In genomic region chr2:106058469-106059137, GRCh38 we compare ENCODE assay signal across 17 cellular contexts.
DNase-seq lines count a peak whose midpoint lies in the region; ATAC-seq lines count a peak whose summit lies in the region.
"Had no signal": no experiment of that assay in that cellular context is flagged by ENCODE, and none has a peak within 500 bp of the region (broad histone marks: within the 10 kb centered on the region; RNA-seq: fewer than 3 reads in every experiment).

No MANE protein-coding gene starts in this region.

- no peak overlapping the region for H3K27ac ChIP-seq in aorta (ENCODE audit: low read depth in 1 of 2, low read length in 2 of 2)
- H3K27ac ChIP-seq: left lung had no signal

- no peaks in the 10 kb centered on the region for H3K27me3 Mint-ChIP-seq in activated T-cell treated with anti-CD3 and anti-CD28 coated beads, Interleukin-2, amount 50 U/mL, for 4 hours (ENCODE audit: low read depth)
- H3K27me3 Mint-ChIP-seq in T-cell, result no peaks in the 10 kb centered on the region
- no peaks in the 10 kb centered on the region for H3K27me3 Mint-ChIP-seq in activated naive CD8-positive, alpha-beta T cell treated with anti-CD3 and anti-CD28 coated beads for 36 hours
- no peaks in the 10 kb centered on the region for H3K27me3 Mint-ChIP-seq in stimulated activated naive CD8-positive, alpha-beta T cell treated with anti-CD3 and anti-CD28 coated beads, Interleukin-15, amount 100 ng/mL, for 72 hours

- H3K4me3 Mint-ChIP-seq in activated T-cell treated with anti-CD3 and anti-CD28 coated beads, Interleukin-2, amount 50 U/mL, for 4 hours, result no peak overlapping the region
- peak overlapping the region in 2 of 3 donors; percentile 28 to 42 for H3K4me3 Mint-ChIP-seq in T-cell
- no peak overlapping the region for H3K4me3 Mint-ChIP-seq in activated naive CD8-positive, alpha-beta T cell treated with anti-CD3 and anti-CD28 coated beads for 36 hours
- H3K4me3 Mint-ChIP-seq in stimulated activated naive CD8-positive, alpha-beta T cell treated with anti-CD3 and anti-CD28 coated beads, Interleukin-15, amount 100 ng/mL, for 72 hours, result peak overlapping the region; percentile 36
- H3K4me3 Mint-ChIP-seq: memory B cell; stimulated activated naive B cell treated with anti-CD40 and anti-IgM and Interleukin-4, amounts not matched to agents 10 μg/mL and 1 μg/mL and 100 μg/mL, for 72 hours had no signal

- peaks cover 66% of the 10 kb centered on the region for H3K4me1 Mint-ChIP-seq in activated T-cell treated with anti-CD3 and anti-CD28 coated beads, Interleukin-2, amount 50 U/mL, for 4 hours (ENCODE audit: low read depth)
- H3K4me1 Mint-ChIP-seq in T-cell, result peaks cover 70 to 75% (median 71%) of the 10 kb centered on the region in 3 donors
- peaks cover 62% of the 10 kb centered on the region for H3K4me1 Mint-ChIP-seq in activated naive CD8-positive, alpha-beta T cell treated with anti-CD3 and anti-CD28 coated beads for 36 hours
- peaks cover 74% of the 10 kb centered on the region for H3K4me1 Mint-ChIP-seq in stimulated activated naive CD8-positive, alpha-beta T cell treated with anti-CD3 and anti-CD28 coated beads, Interleukin-15, amount 100 ng/mL, for 72 hours

- POLR2A ChIA-PET in T-cell (lab: Charles Lee), result interaction anchor here in 1 of 2 donors (0.5 kb wide), 1 partner anchor 624 kb away, joined by 3 read pairs; no protein-coding TSS in a partner anchor

- intact Hi-C loops in aorta (cut with DNase I), result no loop called here

- 94% methylated on average over 4 of the region's 4 CpGs for WGBS in aorta, 2 donors

- H3K27me3 ChIP-seq in aorta (ENCODE audit: control insufficient read depth in 1 of 2, insufficient read depth in 2 of 2, low read length in 1 of 2), result no peaks in the 10 kb centered on the region
- H3K27me3 ChIP-seq: left lung had no signal

- no peaks in the 10 kb centered on the region for H3K9me3 ChIP-seq in aorta (ENCODE audit: control insufficient read depth, low read length)
- H3K9me3 ChIP-seq: left lung had no signal

- H3K4me1 ChIP-seq in aorta (ENCODE audit: control insufficient read depth in 1 of 2, insufficient read depth in 2 of 2, low read length in 2 of 2), result no peaks in the 10 kb centered on the region
- H3K4me1 ChIP-seq: left lung had no signal

- H3K36me3 Mint-ChIP-seq in activated T-cell treated with anti-CD3 and anti-CD28 coated beads, Interleukin-2, amount 50 U/mL, for 4 hours (ENCODE audit: insufficient read depth), result no peaks in the 10 kb centered on the region
- no peaks in the 10 kb centered on the region for H3K36me3 Mint-ChIP-seq in T-cell
- peaks cover 7% of the 10 kb centered on the region for H3K36me3 Mint-ChIP-seq in activated naive CD8-positive, alpha-beta T cell treated with anti-CD3 and anti-CD28 coated beads for 36 hours
- H3K36me3 Mint-ChIP-seq: memory B cell; stimulated activated naive B cell treated with anti-CD40 and anti-IgM and Interleukin-4, amounts not matched to agents 10 μg/mL and 1 μg/mL and 100 μg/mL, for 72 hours had no signal

- peak; percentile 54 to 55 for ATAC-seq in activated T-cell treated with anti-CD3 and anti-CD28 coated beads, Interleukin-2, amount 50 U/mL, for 4 hours
- ATAC-seq in T-cell (replicated peaks in 1 of 4) (peak in 2 of 4 experiments; percentile 27 to 31), GM19324 (IDR thresholded peaks at IDR 0.05; ENCODE audit: low FRiP score, unreplicated experiment) (no peak), aorta (ENCODE audit: low FRiP score) (no peak)
- peak; percentile 85 for ATAC-seq in stimulated activated naive CD8-positive, alpha-beta T cell treated with anti-CD3 and anti-CD28 coated beads, Interleukin-15, amount 100 ng/mL, for 72 hours
- ATAC-seq: GM12878; left lung; stimulated activated naive B cell treated with anti-CD40 and anti-IgM and Interleukin-4, amounts not matched to agents 10 μg/mL and 1 μg/mL and 100 μg/mL, for 72 hours had no signal

- no peak for DNase-seq in activated T-cell treated with anti-CD3 and anti-CD28 coated beads, Interleukin-2, amount 50 U/mL, for 4 hours
- no peak for DNase-seq in activated T-cell treated with anti-CD3 and anti-CD28 coated beads, Interleukin-2, amount 50 U/mL, for 1 hour
- DNase-seq in T-cell, result no peak
- no peak for DNase-seq in activated naive CD8-positive, alpha-beta T cell treated with anti-CD3 and anti-CD28 coated beads for 36 hours
- DNase-seq in stimulated activated naive CD8-positive, alpha-beta T cell treated with anti-CD3 and anti-CD28 coated beads, Interleukin-15, amount 100 ng/mL, for 72 hours, result peak in 1 of 2 donors; percentile 28
- no peak for DNase-seq in aorta
- DNase-seq: activated T-cell treated with anti-CD3 and anti-CD28 coated beads, Interleukin-2, amount 50 U/mL, for 48 hours; central memory CD4-positive, alpha-beta T cell; erythroblast; left lung; NCI-H1048; NCI-H1694; NCI-H774; stimulated activated naive B cell treated with anti-CD40 and anti-IgM and Interleukin-4, amounts not matched to agents 10 μg/mL and 1 μg/mL and 100 μg/mL, for 72 hours had no signal

- CTCF ChIA-PET in T-cell (lab: Charles Lee), result no interaction called here

- H3K4me3 ChIP-seq in aorta (ENCODE audit: low read length in 2 of 2), result no peak overlapping the region
- H3K4me3 ChIP-seq: GM12878, left lung had no signal

- peaks cover 3% of the 10 kb centered on the region for H3K9me3 Mint-ChIP-seq in activated T-cell treated with anti-CD3 and anti-CD28 coated beads, Interleukin-2, amount 50 U/mL, for 4 hours
- peaks cover 0 to 5% (median 3%) of the 10 kb centered on the region in 3 donors for H3K9me3 Mint-ChIP-seq in T-cell
- peaks cover 4% of the 10 kb centered on the region for H3K9me3 Mint-ChIP-seq in activated naive CD8-positive, alpha-beta T cell treated with anti-CD3 and anti-CD28 coated beads for 36 hours
- H3K9me3 Mint-ChIP-seq in stimulated activated naive CD8-positive, alpha-beta T cell treated with anti-CD3 and anti-CD28 coated beads, Interleukin-15, amount 100 ng/mL, for 72 hours, result peaks cover 11 to 15% of the 10 kb centered on the region in 2 donors
- H3K9me3 Mint-ChIP-seq: memory B cell had no signal

- H3K36me3 ChIP-seq in aorta (ENCODE audit: control insufficient read depth in 1 of 2, insufficient read depth in 2 of 2, low read length in 1 of 2), result no peaks in the 10 kb centered on the region
- H3K36me3 ChIP-seq: left lung had no signal

- H3K27ac Mint-ChIP-seq in T-cell, result peak overlapping the region; percentile 88 to 92
- peak overlapping the region; percentile 26 for H3K27ac Mint-ChIP-seq in activated naive CD8-positive, alpha-beta T cell treated with anti-CD3 and anti-CD28 coated beads for 36 hours
- H3K27ac Mint-ChIP-seq in stimulated activated naive CD8-positive, alpha-beta T cell treated with anti-CD3 and anti-CD28 coated beads, Interleukin-15, amount 100 ng/mL, for 72 hours, result peak overlapping the region in 1 of 2 donors; percentile 7
- H3K27ac Mint-ChIP-seq: memory B cell; stimulated activated naive B cell treated with anti-CD40 and anti-IgM and Interleukin-4, amounts not matched to agents 10 μg/mL and 1 μg/mL and 100 μg/mL, for 72 hours had no signal

Comparison
In these comparisons a context has a peak if more than half of its experiments do, and no peak if none do; other contexts are left out.
1. ATAC-seq: peak in activated T-cell treated with anti-CD3 and anti-CD28 coated beads, Interleukin-2, amount 50 U/mL, for 4 hours (2 of 2) and stimulated activated naive CD8-positive, alpha-beta T cell treated with anti-CD3 and anti-CD28 coated beads, Interleukin-15, amount 100 ng/mL, for 72 hours (single experiment); none in GM19324 (single experiment) and aorta (single experiment).
2. H3K4me3 Mint-ChIP-seq: peak in T-cell (2 of 3) and stimulated activated naive CD8-positive, alpha-beta T cell treated with anti-CD3 and anti-CD28 coated beads, Interleukin-15, amount 100 ng/mL, for 72 hours (2 of 2); none in activated T-cell treated with anti-CD3 and anti-CD28 coated beads, Interleukin-2, amount 50 U/mL, for 4 hours (single experiment) and activated naive CD8-positive, alpha-beta T cell treated with anti-CD3 and anti-CD28 coated beads for 36 hours (single experiment).